In genomic region chr18:79639072-79639829, GRCh38 we compare ENCODE assay signal across 23 cellular contexts. TPM values are rescaled to one million over a fixed set of nuclear protein-coding genes. Genes with fewer than 3 reads are reported as not detected.
DNase-seq lines count a peak whose midpoint lies in the region; ATAC-seq, FAIRE-seq and TF ChIP-seq lines count a peak whose summit lies in the region.
"Had no signal": no experiment of that assay in that cellular context is flagged by ENCODE, and none has a peak within 500 bp of the region (broad histone marks: within the 10 kb centered on the region; RNA-seq: fewer than 3 reads in every experiment).

No MANE protein-coding gene starts in this region.

- FAIRE-seq in small intestine (lab: Jason Lieb, UNC) = no peak

- H4K20me1 ChIP-seq in H9 (ENCODE audit: control insufficient read depth, insufficient read depth, insufficient read length) = no peaks in the 10 kb centered on the region
- no peaks in the 10 kb centered on the region for H4K20me1 ChIP-seq in mammary epithelial cell (ENCODE audit: insufficient read depth, low read length)

- H4K5ac ChIP-seq in H9 (ENCODE audit: insufficient read length, low read depth, low read length) = no peak overlapping the region

- BruUV-seq in mammary epithelial cell (replicated peaks; lab: Mats Ljungman, UMichigan) = no TSS peak

- H2BK120ac ChIP-seq in H9 (ENCODE audit: low read depth, low read length, poor library complexity, severe bottlenecking) = no peak overlapping the region

- H4K91ac ChIP-seq in H9 (ENCODE audit: insufficient read length, low read depth, low read length) = no peak overlapping the region

- no peak overlapping the region for H2AFZ ChIP-seq in H9 (ENCODE audit: low read length)
- H2AFZ ChIP-seq in mammary epithelial cell (ENCODE audit: low read depth, low read length) = no peak overlapping the region

- H3K27ac ChIP-seq in H9 (ENCODE audit: insufficient read length, low read depth, low read length) (no peak overlapping the region), foreskin keratinocyte (no peak overlapping the region), mammary epithelial cell (ENCODE audit: insufficient read depth, low read depth, low read length) (no peak overlapping the region), SJCRH30 (no peak overlapping the region), small intestine (ENCODE audit: low read depth in 1 of 2, low read length in 1 of 2) (no peak overlapping the region)
- H3K27ac ChIP-seq: epithelial cell of prostate, heart left ventricle, thyroid gland, VCaP had no signal

- no peak for ATAC-seq in activated CD8-positive, alpha-beta memory T cell treated with anti-CD3 and anti-CD28 coated beads, Interleukin-2, amount 10 ng/mL, durations not matched to agents 7 days and 5 days
- no peak for ATAC-seq in foreskin keratinocyte
- ATAC-seq: heart left ventricle, natural killer cell, T-helper 17 cell had no signal

- H2BK5ac ChIP-seq in H9 (ENCODE audit: insufficient read length, low read length) = no peak overlapping the region

- no peak overlapping the region for H3K4ac ChIP-seq in H9 (ENCODE audit: low read depth, low read length)

- H2BK12ac ChIP-seq in H9 (ENCODE audit: insufficient read length, low read depth, low read length) = no peak overlapping the region

- H3K9me3 Mint-ChIP-seq in H9 = peaks cover 3 to 5% of the 10 kb centered on the region in 2 experiments; a peak in 4 of 5 replicates
- no peaks in the 10 kb centered on the region for H3K9me3 Mint-ChIP-seq in activated CD8-positive, alpha-beta memory T cell treated with anti-CD3 and anti-CD28 coated beads, Interleukin-2, amount 10 ng/mL, durations not matched to agents 7 days and 5 days (ENCODE audit: low read depth)
- H3K9me3 Mint-ChIP-seq: activated naive CD4-positive, alpha-beta T cell treated with anti-CD3 and anti-CD28 coated beads, Interleukin-2, amount 50 U/mL, for 24 hours; natural killer cell; stimulated activated naive CD8-positive, alpha-beta T cell treated with anti-CD3 and anti-CD28 coated beads, Interleukin-15, Interleukin-2, amounts not matched to agents 100 ng/mL and 50 ng/mL, for 24 hours had no signal

- peaks cover 5% of the 10 kb centered on the region for H3K27me3 Mint-ChIP-seq in H9 (ENCODE audit: low read depth)
- H3K27me3 Mint-ChIP-seq in activated CD8-positive, alpha-beta memory T cell treated with anti-CD3 and anti-CD28 coated beads, Interleukin-2, amount 10 ng/mL, durations not matched to agents 7 days and 5 days = peaks cover 15% of the 10 kb centered on the region

- no peaks in the 10 kb centered on the region for H3K23me2 ChIP-seq in H9 (ENCODE audit: insufficient read length, low read depth, low read length, poor library complexity, severe bottlenecking)

- no peak for DNase-seq in AG10803 (ENCODE audit: low read depth)
- peak; percentile 16 for DNase-seq in H9
- DNase-seq in activated CD8-positive, alpha-beta memory T cell treated with anti-CD3 and anti-CD28 coated beads, Interleukin-2, amount 10 ng/mL, durations not matched to agents 7 days and 5 days = peak; percentile 32
- no peak for DNase-seq in foreskin keratinocyte
- no peak for DNase-seq in mammary epithelial cell
- no peak for DNase-seq in SJCRH30
- DNase-seq in small intestine = no peak
- DNase-seq in GM19238 (ENCODE audit: insufficient read length, low spot score) = no peak
- DNase-seq: activated CD4-positive, alpha-beta T cell treated with anti-CD3 and anti-CD28 coated beads, Interleukin-2, amount 10 ng/mL, durations not matched to agents 7 days and 5 days; central memory CD4-positive, alpha-beta T cell; heart left ventricle; HFFc6; natural killer cell; NCI-H2081 treated with DMSO at 0.1 percent for 48 hours; NCI-H510A treated with DMSO at 0.1 percent for 48 hours; retina; SK-N-SH; T-helper 17 cell; thyroid gland had no signal

- peak overlapping the region in 1 of 3 experiments; percentile 47; a peak in 3 of 7 replicates for H3K27ac Mint-ChIP-seq in H9
- H3K27ac Mint-ChIP-seq in activated CD8-positive, alpha-beta memory T cell treated with anti-CD3 and anti-CD28 coated beads, Interleukin-2, amount 10 ng/mL, durations not matched to agents 7 days and 5 days = no peak overlapping the region
- H3K27ac Mint-ChIP-seq: activated CD4-positive, alpha-beta T cell treated with anti-CD3 and anti-CD28 coated beads, Interleukin-2, amount 10 ng/mL, durations not matched to agents 7 days and 5 days; activated naive CD4-positive, alpha-beta T cell treated with anti-CD3 and anti-CD28 coated beads, Interleukin-2, amount 50 U/mL, for 24 hours; HFFc6; natural killer cell; stimulated activated naive CD8-positive, alpha-beta T cell treated with anti-CD3 and anti-CD28 coated beads, Interleukin-15, Interleukin-2, amounts not matched to agents 100 ng/mL and 50 ng/mL, for 24 hours; T-helper 17 cell had no signal

- H3K23ac ChIP-seq in H9 (ENCODE audit: insufficient read length, low read depth, low read length) = no peak overlapping the region

- dilution Hi-C loops in mammary epithelial cell (cut with HindIII; ENCODE audit: low sequenced_read_pairs) = no loop called here

- intact Hi-C loops in mammary epithelial cell (cut with micrococcal nuclease) = no loop called here

- H3K4me1 ChIP-seq in H9 (ENCODE audit: insufficient read depth, low read length) = no peaks in the 10 kb centered on the region
- no peaks in the 10 kb centered on the region for H3K4me1 ChIP-seq in foreskin keratinocyte
- no peaks in the 10 kb centered on the region for H3K4me1 ChIP-seq in mammary epithelial cell (ENCODE audit: insufficient read depth, low read length)
- 0 out of 2 replicates have a peak, but pooled peaks cover 2% of the 10 kb centered on the region for H3K4me1 ChIP-seq in SJCRH30
- no peaks in the 10 kb centered on the region for H3K4me1 ChIP-seq in small intestine (ENCODE audit: control insufficient read depth in 2 of 2, insufficient read depth in 1 of 2, low read depth in 1 of 2, low read length in 1 of 2)
- H3K4me1 ChIP-seq: thyroid gland had no signal

- no CpG with 5 or more reads among the region's 10 CpGs for WGBS in H9 (ENCODE audit: extremely low coverage, insufficient read length, low lambda C conversion rate)
- 58% methylated on average over 5 of the region's 10 CpGs for WGBS in mammary epithelial cell (ENCODE audit: low coverage, missing lambda C conversion rate)
- 53 to 69% (median 60%) methylated on average over 10 of the region's 10 CpGs for WGBS in small intestine, 3 donors

- H3K4me3 Mint-ChIP-seq in H9 = no peak overlapping the region
- no peak overlapping the region for H3K4me3 Mint-ChIP-seq in activated CD8-positive, alpha-beta memory T cell treated with anti-CD3 and anti-CD28 coated beads, Interleukin-2, amount 10 ng/mL, durations not matched to agents 7 days and 5 days
- H3K4me3 Mint-ChIP-seq: activated CD4-positive, alpha-beta T cell treated with anti-CD3 and anti-CD28 coated beads, Interleukin-2, amount 10 ng/mL, durations not matched to agents 7 days and 5 days; activated naive CD4-positive, alpha-beta T cell treated with anti-CD3 and anti-CD28 coated beads, Interleukin-2, amount 50 U/mL, for 24 hours; HFFc6; natural killer cell; stimulated activated naive CD8-positive, alpha-beta T cell treated with anti-CD3 and anti-CD28 coated beads, Interleukin-15, Interleukin-2, amounts not matched to agents 100 ng/mL and 50 ng/mL, for 24 hours; T-helper 17 cell had no signal

- no peak overlapping the region for H3K56ac ChIP-seq in H9 (ENCODE audit: insufficient read length, low read depth, low read length)

- in situ Hi-C loops in mammary epithelial cell (cut with MboI; ENCODE audit: low sequenced_read_pairs in 2 of 2) = no loop called here

- no peak overlapping the region for H2BK15ac ChIP-seq in H9 (ENCODE audit: low read depth, low read length)

- no peak overlapping the region for H2BK20ac ChIP-seq in H9 (ENCODE audit: low read depth, low read length, poor library complexity, severe bottlenecking)

- H2AK5ac ChIP-seq in H9 (ENCODE audit: insufficient read length, low read length) = no peak overlapping the region

- no peaks in the 10 kb centered on the region for H3K27me3 ChIP-seq in H9 (ENCODE audit: insufficient read depth, low read length)
- peaks cover 32% of the 10 kb centered on the region for H3K27me3 ChIP-seq in foreskin keratinocyte
- peaks cover 6% of the 10 kb centered on the region for H3K27me3 ChIP-seq in mammary epithelial cell (ENCODE audit: insufficient read depth, low read length)
- no peaks in the 10 kb centered on the region for H3K27me3 ChIP-seq in SJCRH30
- no peaks in the 10 kb centered on the region for H3K27me3 ChIP-seq in small intestine (ENCODE audit: control insufficient read depth in 2 of 2, insufficient read depth in 2 of 2, low read length in 2 of 2)

- no peaks in the 10 kb centered on the region for H3K79me2 ChIP-seq in H9 (ENCODE audit: insufficient read depth, low read length)
- no peaks in the 10 kb centered on the region for H3K79me2 ChIP-seq in mammary epithelial cell (ENCODE audit: insufficient read depth, low read length)

- H3K14ac ChIP-seq in H9 (ENCODE audit: insufficient read depth, low read length) = no peak overlapping the region

- H3K4me2 ChIP-seq in H9 (ENCODE audit: insufficient read depth, insufficient read length, low read length) = no peak overlapping the region
- H3K4me2 ChIP-seq in mammary epithelial cell (ENCODE audit: insufficient read depth, low read depth, low read length) = no peak overlapping the region
- H3K4me2 ChIP-seq: SK-N-SH had no signal

- no peaks in the 10 kb centered on the region for H3K36me3 ChIP-seq in mammary epithelial cell (ENCODE audit: insufficient read depth, low read length)
- no peaks in the 10 kb centered on the region for H3K36me3 ChIP-seq in SJCRH30
- H3K36me3 ChIP-seq in small intestine (ENCODE audit: control insufficient read depth in 2 of 2, insufficient read depth in 2 of 2, low read length in 2 of 2) = no peaks in the 10 kb centered on the region
- H3K36me3 ChIP-seq: heart left ventricle, thyroid gland had no signal

- H3T11ph ChIP-seq in H9 (ENCODE audit: low read length) = no peak overlapping the region

- TF ChIP-seq CTCF in AG10803 (conservative IDR thresholded peaks at IDR 0.05; ENCODE audit: low read length) (0 out of 2 replicates have a peak, but pooled peaks have one; percentile 9), H9 (conservative IDR thresholded peaks at IDR 0.05) (no peak), foreskin keratinocyte (conservative IDR thresholded peaks at IDR 0.05) (peak; percentile 29), mammary epithelial cell (conservative IDR thresholded peaks at IDR 0.05 in 1 of 2, IDR thresholded peaks at IDR 0.05 in 1 of 2; ENCODE audit: extremely low read depth in 1 of 2, insufficient read depth in 1 of 2, low read depth in 1 of 2, low read length in 2 of 2) (no peak)

- CTCF ChIA-PET in activated CD8-positive, alpha-beta memory T cell treated with anti-CD3 and anti-CD28 coated beads, Interleukin-2, amount 10 ng/mL, durations not matched to agents 7 days and 5 days (lab: Charles Lee) = interaction anchor here (1.0 to 1.2 kb wide), 2 partner anchors 260 to 264 kb away, joined by 3 read pairs; no protein-coding TSS in a partner anchor
- CTCF ChIA-PET in mammary epithelial cell (lab: Charles Lee; ENCODE audit: low non-redundant PET) = no interaction called here

- H3K79me1 ChIP-seq in H9 (ENCODE audit: insufficient read depth, low read depth, low read length, poor library complexity, severe bottlenecking) = no peaks in the 10 kb centered on the region

- H3K9me3 ChIP-seq in H9 (ENCODE audit: control insufficient read depth, low read depth, low read length) = no peaks in the 10 kb centered on the region
- peaks cover 11% of the 10 kb centered on the region for H3K9me3 ChIP-seq in mammary epithelial cell (replicated peaks; ENCODE audit: insufficient read depth, low read length)
- H3K9me3 ChIP-seq in SJCRH30 (replicated peaks) = no peaks in the 10 kb centered on the region
- no peaks in the 10 kb centered on the region for H3K9me3 ChIP-seq in small intestine (ENCODE audit: control insufficient read depth, low read depth)
- H3K9me3 ChIP-seq: heart left ventricle, SK-N-SH, thyroid gland had no signal

- H3K36me3 Mint-ChIP-seq in H9 (ENCODE audit: insufficient read depth in 1 of 3, low read depth in 3 of 3) = no peaks in the 10 kb centered on the region
- no peaks in the 10 kb centered on the region for H3K36me3 Mint-ChIP-seq in activated CD8-positive, alpha-beta memory T cell treated with anti-CD3 and anti-CD28 coated beads, Interleukin-2, amount 10 ng/mL, durations not matched to agents 7 days and 5 days
- H3K36me3 Mint-ChIP-seq: activated naive CD4-positive, alpha-beta T cell treated with anti-CD3 and anti-CD28 coated beads, Interleukin-2, amount 50 U/mL, for 24 hours; natural killer cell had no signal

- H3K18ac ChIP-seq in H9 (ENCODE audit: insufficient read length, low read depth, low read length) = no peak overlapping the region

- H3K4me3 ChIP-seq in AG10803 (ENCODE audit: low read length) = no peak overlapping the region
- no peak overlapping the region for H3K4me3 ChIP-seq in mammary epithelial cell (replicated peaks in 1 of 3; ENCODE audit: insufficient read depth in 1 of 3, low read depth in 2 of 3, low read length in 3 of 3)
- no peak overlapping the region for H3K4me3 ChIP-seq in SJCRH30
- no peak overlapping the region for H3K4me3 ChIP-seq in small intestine (ENCODE audit: low read depth in 1 of 2, low read length in 2 of 2)
- H3K4me3 ChIP-seq: heart left ventricle, thyroid gland had no signal

- H4K8ac ChIP-seq in H9 (replicated peaks; ENCODE audit: insufficient read length, low read depth, low read length) = no peak overlapping the region

- H3K9ac ChIP-seq in H9 (ENCODE audit: extremely low read depth, insufficient read length, low read length) (no peak overlapping the region), mammary epithelial cell (ENCODE audit: insufficient read depth, low read length) (no peak overlapping the region)
- H3K9ac ChIP-seq: SK-N-SH had no signal

- H3K4me1 Mint-ChIP-seq in H9 = peaks cover 8 to 14% of the 10 kb centered on the region in 2 experiments
- no peaks in the 10 kb centered on the region for H3K4me1 Mint-ChIP-seq in activated CD8-positive, alpha-beta memory T cell treated with anti-CD3 and anti-CD28 coated beads, Interleukin-2, amount 10 ng/mL, durations not matched to agents 7 days and 5 days
- H3K4me1 Mint-ChIP-seq: activated CD4-positive, alpha-beta T cell treated with anti-CD3 and anti-CD28 coated beads, Interleukin-2, amount 10 ng/mL, durations not matched to agents 7 days and 5 days; activated naive CD4-positive, alpha-beta T cell treated with anti-CD3 and anti-CD28 coated beads, Interleukin-2, amount 50 U/mL, for 24 hours; T-helper 17 cell had no signal

RNA-seq across cellular contexts. Expression of gene CTDP1, which starts 40.4 kb away (rescaled TPM):
- 31.9 and 33.7 TPM in 2 replicates for total RNA-seq in H9 (2021)
- 10 to 100 TPM; 38.4 to 39.7 TPM for total RNA-seq in activated CD8-positive, alpha-beta memory T cell treated with anti-CD3 and anti-CD28 coated beads, Interleukin-2, amount 10 ng/mL, durations not matched to agents 7 days and 5 days
- 15.0 and 15.2 TPM in 2 replicates for total RNA-seq in foreskin keratinocyte
- 12.1 and 13.5 TPM in 2 replicates for polyA plus RNA-seq in foreskin keratinocyte
- total RNA-seq in mammary epithelial cell = 10 to 100 TPM; 20.7 to 23.5 TPM
- polyA plus RNA-seq in mammary epithelial cell = 9.6 TPM
- 44.1 TPM for polyA minus RNA-seq in mammary epithelial cell
- total RNA-seq in SJCRH30 (2014; rRNA removed; shearing (Covaris generic)) = 8.8 and 9.9 TPM in 2 replicates
- 10 to 100 TPM; 14.9 to 20.1 (median 17.3) TPM for polyA plus RNA-seq in small intestine

Comparison
In these comparisons a context has a peak if more than half of its experiments do, and no peak if none do; other contexts are left out.
1. DNase-seq: peak in H9 (single experiment) and activated CD8-positive, alpha-beta memory T cell treated with anti-CD3 and anti-CD28 coated beads, Interleukin-2, amount 10 ng/mL, durations not matched to agents 7 days and 5 days (single experiment); none in AG10803 (single experiment), foreskin keratinocyte (0 of 2), mammary epithelial cell (single experiment), SJCRH30 (0 of 2), small intestine (single experiment) and GM19238 (single experiment).
2. CTCF ChIP-seq: peak in AG10803 (single experiment) and foreskin keratinocyte (single experiment); none in H9 (single experiment) and mammary epithelial cell (0 of 2).